ENCODE assay signal across 11 cellular contexts in the genomic region with DNA sequence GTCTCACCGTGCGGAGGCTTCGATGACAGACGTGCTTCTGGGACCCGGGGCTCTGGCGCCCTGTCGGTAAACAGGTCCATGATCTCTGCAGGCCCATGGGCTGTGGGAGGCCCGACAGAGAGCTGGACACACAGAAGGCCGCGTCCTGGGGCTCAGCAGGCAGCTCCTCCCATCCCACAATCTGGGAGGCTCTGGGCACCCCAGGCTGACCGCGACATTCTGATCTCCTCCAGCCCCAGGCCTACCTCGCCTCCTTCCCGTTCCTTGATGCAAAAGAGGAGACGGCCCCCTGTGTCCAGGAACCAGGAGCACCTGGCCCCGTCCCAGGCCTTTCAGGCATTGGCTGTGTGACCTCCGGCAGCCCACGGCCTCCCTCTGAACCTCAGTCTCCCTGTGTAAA. TPM values are rescaled to one million over a fixed set of nuclear protein-coding genes. Genes with fewer than 3 reads are reported as not detected.
"Had no signal": no experiment of that assay in that cellular context is flagged by ENCODE, and none has a peak within 500 bp of the region (broad histone marks: within the 10 kb centered on the region; RNA-seq: fewer than 3 reads in every experiment).

No MANE protein-coding gene starts in this region.

- H3K27ac ChIP-seq: HL-60 had no signal

- FAIRE-seq: H1, H54, K562 had no signal

- H2AFZ ChIP-seq: GM23338 had no signal

- H3K4me1 ChIP-seq: HAP-1 had no signal

- H3K4me3 ChIP-seq: GM23338, HAP-1, K562 had no signal

- H3K4me2 ChIP-seq: GM23338 had no signal

- H3K9me3 ChIP-seq: HAP-1 had no signal

- ATAC-seq: GM23338, HCT116, K562 had no signal

- DNase-seq: HFFc6, IMR-90, KG1 had no signal

- H3K36me3 ChIP-seq: HAP-1 had no signal

RNA-seq across cellular contexts. Expression of a gene that starts 23.3 kb away (rescaled TPM):
- total RNA-seq: GM23338, H1, HFFc6, HT1080, IMR-90, K562 had no signal
- polyA plus RNA-seq: GM23338, H1, IMR-90 had no signal

RNA-seq across cellular contexts. Expression of a gene that starts 32.5 kb away (rescaled TPM):
- total RNA-seq: HFFc6, HT1080, IMR-90, K562 had no signal
- polyA plus RNA-seq: IMR-90, K562 had no signal
